ENCODE assay signal across 4 cellular contexts in the genomic region with DNA sequence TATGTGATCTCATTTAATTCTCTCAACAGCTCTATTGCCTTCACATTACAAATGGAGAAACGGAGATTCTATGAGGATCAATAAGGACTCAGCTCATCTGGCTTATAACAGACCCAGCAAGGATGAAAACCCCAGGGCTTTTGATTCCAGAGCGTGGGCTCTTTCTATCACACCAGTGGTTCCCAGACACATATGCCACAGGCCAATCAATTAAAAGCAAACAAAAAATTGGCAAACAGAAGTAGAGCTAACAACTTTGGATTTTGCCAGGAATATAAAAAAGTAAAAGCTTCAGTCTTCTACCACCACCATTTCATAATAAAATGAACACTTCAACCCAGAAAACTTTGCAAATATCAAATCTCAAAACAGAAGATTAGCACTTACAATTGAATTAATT.
"Had no signal": no experiment of that assay in that cellular context is flagged by ENCODE, and none has a peak within 500 bp of the region (broad histone marks: within the 10 kb centered on the region; RNA-seq: fewer than 3 reads in every experiment).

No MANE protein-coding gene starts in this region.

- ATAC-seq: GM23338 had no signal

- DNase-seq: H9, HCEC 1CT, KBM-7 had no signal
